Comparison of ENCODE assay signal across 31 cellular contexts in the genomic region with DNA sequence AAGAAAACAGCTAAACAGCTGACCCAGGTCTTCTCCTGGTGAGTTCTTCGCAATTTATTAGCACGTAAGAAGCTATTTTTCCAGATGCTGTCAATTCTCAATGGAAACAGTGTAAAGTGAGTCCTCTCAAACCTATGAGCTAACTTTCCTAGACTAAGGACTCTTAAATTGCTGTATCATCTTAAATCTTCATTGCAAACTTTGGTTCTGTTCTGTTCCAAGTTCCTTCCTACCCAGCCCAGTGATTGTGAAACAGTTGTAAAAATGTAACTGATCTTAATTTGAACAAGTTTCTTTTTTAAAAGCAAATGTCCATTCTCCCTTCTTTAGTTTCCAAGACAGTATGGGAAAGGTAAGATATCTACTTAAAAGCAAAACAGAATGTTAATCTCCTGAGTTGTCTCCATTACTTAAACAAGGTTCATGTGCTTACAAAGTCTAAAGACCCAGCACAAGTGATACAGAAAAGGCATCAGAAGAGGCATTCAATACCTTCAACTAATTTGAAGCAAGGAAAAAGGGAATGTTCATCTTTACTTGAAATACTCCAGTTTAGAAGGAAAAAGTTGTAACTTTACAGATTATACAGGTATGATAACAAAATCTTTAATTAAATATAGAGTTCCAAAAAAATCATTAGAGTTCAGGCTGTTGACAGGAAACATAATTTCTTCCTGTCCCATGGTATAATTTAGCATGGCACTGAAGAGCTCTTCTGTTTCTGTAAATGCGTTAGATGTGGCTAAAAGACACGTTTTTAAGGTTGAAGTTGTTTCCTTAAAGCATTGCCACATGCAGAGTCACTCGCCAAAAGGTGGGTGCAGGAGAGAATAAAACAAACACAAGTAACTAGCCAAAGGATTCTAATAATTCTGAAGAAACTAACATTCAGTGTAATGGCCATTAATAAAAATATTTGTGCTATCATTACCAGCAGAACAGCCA.
DNase-seq lines count a peak whose midpoint lies in the region; ATAC-seq and TF ChIP-seq lines count a peak whose summit lies in the region.
"Had no signal": no experiment of that assay in that cellular context is flagged by ENCODE, and none has a peak within 500 bp of the region (broad histone marks: within the 10 kb centered on the region; RNA-seq: fewer than 3 reads in every experiment).

No MANE protein-coding gene starts in this region.

- H3K27me3 Mint-ChIP-seq in activated naive CD8-positive, alpha-beta T cell treated with anti-CD3 and anti-CD28 coated beads, Interleukin-2, amount 10 ng/mL, durations not matched to agents 7 days and 5 days, result peaks cover 4% of the 10 kb centered on the region
- H3K27me3 Mint-ChIP-seq: stimulated activated naive CD8-positive, alpha-beta T cell treated with anti-CD3 and anti-CD28 coated beads, Interleukin-15, amount 100 ng/mL, for 72 hours had no signal

- H3K36me3 ChIP-seq in neutrophil, result no peaks in the 10 kb centered on the region
- H3K36me3 ChIP-seq in heart right ventricle, result no peaks in the 10 kb centered on the region
- H3K36me3 ChIP-seq: breast epithelium, esophagus squamous epithelium, gastrocnemius medialis, lower lobe of right lung, MG63, ovary, uterus had no signal

- H3K27ac Mint-ChIP-seq in activated naive CD8-positive, alpha-beta T cell treated with anti-CD3 and anti-CD28 coated beads, Interleukin-2, amount 10 ng/mL, durations not matched to agents 7 days and 5 days, result no peak overlapping the region
- H3K27ac Mint-ChIP-seq: nephron progenitor cell had no signal

- peaks cover 10 to 20% of the 10 kb centered on the region in 2 experiments for H3K4me1 ChIP-seq in neutrophil (ENCODE audit: control insufficient read depth in 1 of 2, insufficient read depth in 1 of 2, low read depth in 1 of 2, low read length in 1 of 2)
- peaks cover 0 to 7% (median 0%) of the 10 kb centered on the region in 9 donors for H3K4me1 ChIP-seq in heart right ventricle
- H3K4me1 ChIP-seq: breast epithelium, esophagus squamous epithelium, gastrocnemius medialis, lower lobe of right lung, uterus had no signal

- peaks cover 3% of the 10 kb centered on the region for H3K9me3 Mint-ChIP-seq in activated naive CD8-positive, alpha-beta T cell treated with anti-CD3 and anti-CD28 coated beads, Interleukin-2, amount 10 ng/mL, durations not matched to agents 7 days and 5 days
- H3K9me3 Mint-ChIP-seq: nephron progenitor cell had no signal

- peak overlapping the region; percentile 56 for H3K27ac ChIP-seq in neutrophil
- no peak overlapping the region for H3K27ac ChIP-seq in heart right ventricle
- H3K27ac ChIP-seq: breast epithelium, esophagus squamous epithelium, gastrocnemius medialis, lower lobe of right lung, ovary had no signal

- H3K36me3 Mint-ChIP-seq in activated naive CD8-positive, alpha-beta T cell treated with anti-CD3 and anti-CD28 coated beads, Interleukin-2, amount 10 ng/mL, durations not matched to agents 7 days and 5 days, result no peaks in the 10 kb centered on the region

- peak; percentile 4 for DNase-seq in activated gamma-delta T cell treated with Interleukin-2 at 50 U/mL for 16 hours
- no peak for DNase-seq in activated gamma-delta T cell (lab: John Stamatoyannopoulos, UW)
- peak; percentile 92 for DNase-seq in Jurkat, Clone E6-1 (ENCODE audit: low read depth, low spot score)
- DNase-seq in activated naive CD8-positive, alpha-beta T cell treated with anti-CD3 and anti-CD28 coated beads, Interleukin-2, amount 10 ng/mL, durations not matched to agents 7 days and 5 days, result no peak
- no peak for DNase-seq in heart right ventricle
- DNase-seq in mesenteric fat pad (ENCODE audit: low spot score), result no peak
- no peak for DNase-seq in activated CD4-positive, alpha-beta T cell treated with anti-CD3 and anti-CD28 coated beads for 1 hour
- DNase-seq: activated CD4-positive, CD25-positive, alpha-beta regulatory T cell treated with anti-CD3 and anti-CD28 coated beads, Interleukin-2, amount 50 U/mL, for 72 hours; activated effector memory CD4-positive, alpha-beta T cell treated with Interleukin-2 at 50 U/mL for 16 hours; activated T-cell treated with anti-CD3 and anti-CD28 coated beads for 4 hours; anterior cingulate cortex; esophagus squamous epithelium; gastrocnemius medialis; hippocampal formation; KBM-7; lower lobe of right lung; MG63; NCI-H1417 treated with DMSO at 0.1 percent for 48 hours; NCI-H2029 treated with DMSO at 0.1 percent for 48 hours; NCI-H2227 treated with DMSO at 0.1 percent for 48 hours; NCI-H69; nephron progenitor cell; ovary; Right ventricle myocardium superior; small intestine; stimulated activated naive CD8-positive, alpha-beta T cell treated with anti-CD3 and anti-CD28 coated beads, Interleukin-15, amount 100 ng/mL, for 72 hours; uterus had no signal

- H3K4me1 Mint-ChIP-seq in activated naive CD8-positive, alpha-beta T cell treated with anti-CD3 and anti-CD28 coated beads, Interleukin-2, amount 10 ng/mL, durations not matched to agents 7 days and 5 days, result peaks cover 7% of the 10 kb centered on the region
- H3K4me1 Mint-ChIP-seq: nephron progenitor cell had no signal

- H3K9me3 ChIP-seq in neutrophil (no peaks in the 10 kb centered on the region), heart right ventricle (no peaks in the 10 kb centered on the region)
- H3K9me3 ChIP-seq: breast epithelium, esophagus squamous epithelium, gastrocnemius medialis, lower lobe of right lung, MG63, ovary, uterus had no signal

- POLR2A ChIA-PET in activated naive CD8-positive, alpha-beta T cell treated with anti-CD3 and anti-CD28 coated beads, Interleukin-2, amount 10 ng/mL, durations not matched to agents 7 days and 5 days (lab: Charles Lee), result no interaction called here

- H3K4me3 ChIP-seq in Jurkat, Clone E6-1 (ENCODE audit: low read length), result no peak overlapping the region
- H3K4me3 ChIP-seq in neutrophil (ENCODE audit: low read depth in 1 of 2, low read length in 1 of 2) (no peak overlapping the region), heart right ventricle (no peak overlapping the region)
- H3K4me3 ChIP-seq: breast epithelium, esophagus squamous epithelium, gastrocnemius medialis, GM12878, lower lobe of right lung, MG63, ovary, uterus had no signal

- H3K27me3 ChIP-seq in neutrophil (no peaks in the 10 kb centered on the region), heart right ventricle (no peaks in the 10 kb centered on the region)
- H3K27me3 ChIP-seq: breast epithelium, esophagus squamous epithelium, gastrocnemius medialis, MG63, ovary, uterus had no signal

- no peak overlapping the region for H3K4me3 Mint-ChIP-seq in activated naive CD8-positive, alpha-beta T cell treated with anti-CD3 and anti-CD28 coated beads, Interleukin-2, amount 10 ng/mL, durations not matched to agents 7 days and 5 days
- H3K4me3 Mint-ChIP-seq: nephron progenitor cell had no signal

- ATAC-seq in activated naive CD8-positive, alpha-beta T cell treated with anti-CD3 and anti-CD28 coated beads, Interleukin-2, amount 10 ng/mL, durations not matched to agents 7 days and 5 days (ENCODE audit: low read depth), result peak; percentile 36
- no peak for ATAC-seq in heart right ventricle
- ATAC-seq: gastrocnemius medialis; GM12878; lower lobe of right lung; Panc1; stimulated activated naive CD8-positive, alpha-beta T cell treated with anti-CD3 and anti-CD28 coated beads, Interleukin-15, amount 100 ng/mL, for 72 hours had no signal

- TF ChIP-seq CTCF in neutrophil (IDR thresholded peaks at IDR 0.05), result no peak
- TF ChIP-seq CTCF in heart right ventricle (IDR thresholded peaks at IDR 0.05), result no peak

- 70 to 78% methylated on average over 5 of the region's 5 CpGs for WGBS in heart right ventricle, 2 donors

- intact Hi-C loops in heart right ventricle (cut with DNase I), result no loop called here

Comparison
In these comparisons a context has a peak if more than half of its experiments do, and no peak if none do; other contexts are left out.
1. DNase-seq: peak in activated gamma-delta T cell treated with Interleukin-2 at 50 U/mL for 16 hours (single experiment) and Jurkat, Clone E6-1 (single experiment); none in activated gamma-delta T cell (single experiment), activated naive CD8-positive, alpha-beta T cell treated with anti-CD3 and anti-CD28 coated beads, Interleukin-2, amount 10 ng/mL, durations not matched to agents 7 days and 5 days (single experiment), heart right ventricle (0 of 2), mesenteric fat pad (single experiment) and activated CD4-positive, alpha-beta T cell treated with anti-CD3 and anti-CD28 coated beads for 1 hour (single experiment).